Comparison of ENCODE assay signal across 8 cellular contexts in the genomic region with DNA sequence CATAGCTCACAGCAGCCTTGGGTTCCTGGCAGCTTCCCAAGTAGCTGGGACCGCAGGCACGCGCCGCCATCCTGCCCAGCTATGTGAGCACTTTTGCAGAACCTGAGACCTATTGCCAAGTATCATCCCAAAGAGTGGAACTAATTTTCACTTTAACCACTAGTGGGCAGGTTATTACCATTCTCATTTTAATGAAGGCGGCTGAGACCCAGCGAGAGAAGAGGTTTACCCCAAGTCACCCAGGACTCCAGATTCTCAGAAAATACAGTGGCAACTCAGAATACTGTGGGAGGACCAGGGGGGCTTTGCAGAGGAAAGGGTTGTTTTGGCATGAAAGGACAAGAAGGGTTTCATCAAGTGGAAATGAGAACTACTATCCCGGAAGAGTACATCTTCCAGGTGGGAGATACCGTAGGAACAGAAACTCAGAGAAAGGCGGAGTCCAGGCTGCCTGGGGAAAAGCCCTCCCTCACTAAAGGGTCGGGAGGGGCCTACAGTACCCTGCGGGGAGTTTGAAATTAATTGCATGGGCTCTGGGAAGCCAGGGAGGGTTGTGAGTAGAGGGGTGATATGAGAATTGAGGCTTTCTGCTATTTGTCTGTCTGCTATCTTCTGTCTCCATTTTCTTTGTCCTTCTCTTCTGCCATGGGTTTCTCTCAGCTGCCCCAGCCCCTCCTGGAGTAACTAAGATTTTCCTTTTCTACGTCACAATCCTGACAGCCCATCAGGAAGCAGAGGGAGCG. TPM values are rescaled to one million over a fixed set of nuclear protein-coding genes. Genes with fewer than 3 reads are reported as not detected.
DNase-seq lines count a peak whose midpoint lies in the region; ATAC-seq and TF ChIP-seq lines count a peak whose summit lies in the region.

No MANE protein-coding gene starts in this region.

- peaks cover 9% of the 10 kb centered on the region for H3K4me1 Mint-ChIP-seq in glutamatergic neuron (ENCODE audit: low read depth, unreplicated experiment)

- ATAC-seq in activated naive CD4-positive, alpha-beta T cell treated with anti-CD3 and anti-CD28 coated beads, Interleukin-2, amount 50 U/mL, for 72 hours = peak; percentile 63 to 80
- no peak for ATAC-seq in GM19328 (IDR thresholded peaks at IDR 0.05; ENCODE audit: unreplicated experiment)
- ATAC-seq in GM21447 (IDR thresholded peaks at IDR 0.05; ENCODE audit: unreplicated experiment) = no peak

- H3K4me3 ChIP-seq in Karpas-422 (ENCODE audit: low read length) (peak overlapping the region; percentile 49), OCI-LY1 (ENCODE audit: low read depth, low read length, poor library complexity, severe bottlenecking) (peak overlapping the region; percentile 18)

- peak; percentile 80 for TF ChIP-seq CTCF in OCI-LY1 (IDR thresholded peaks at IDR 0.05; ENCODE audit: low read length)
- peak; percentile 57 for TF ChIP-seq CTCF in glutamatergic neuron (IDR thresholded peaks at IDR 0.05; ENCODE audit: partially characterized antibody, unreplicated experiment)

- H3K4me1 ChIP-seq in Karpas-422 (ENCODE audit: low read length) = peaks cover 54% of the 10 kb centered on the region
- peaks cover 54% of the 10 kb centered on the region for H3K4me1 ChIP-seq in OCI-LY1 (ENCODE audit: insufficient read depth, low read length, severe bottlenecking)

- H4K20me1 ChIP-seq in Karpas-422 (ENCODE audit: insufficient read depth, low read depth, low read length) (no peaks in the 10 kb centered on the region), OCI-LY1 (ENCODE audit: insufficient read depth, low read length) (no peaks in the 10 kb centered on the region)

- no peaks in the 10 kb centered on the region for H3K79me2 ChIP-seq in Karpas-422 (ENCODE audit: low read length)
- no peaks in the 10 kb centered on the region for H3K79me2 ChIP-seq in OCI-LY1 (ENCODE audit: insufficient read depth, low read length)

- H2AFZ ChIP-seq in Karpas-422 (ENCODE audit: low read length) (peak overlapping the region; percentile 43; the same call in 1 of the 2 replicates), OCI-LY1 (ENCODE audit: low read length) (no peak overlapping the region)

- no peaks in the 10 kb centered on the region for H3K36me3 Mint-ChIP-seq in activated naive CD4-positive, alpha-beta T cell treated with anti-CD3 and anti-CD28 coated beads, Interleukin-2, amount 50 U/mL, for 72 hours
- no peaks in the 10 kb centered on the region for H3K36me3 Mint-ChIP-seq in glutamatergic neuron (ENCODE audit: unreplicated experiment)

- H3K27me3 Mint-ChIP-seq in glutamatergic neuron (ENCODE audit: unreplicated experiment) = peaks cover 10% of the 10 kb centered on the region

- no peaks in the 10 kb centered on the region for H3K9me2 ChIP-seq in Karpas-422 (replicated peaks; ENCODE audit: insufficient read depth, low read length)
- H3K9me2 ChIP-seq in OCI-LY1 (ENCODE audit: low read depth, low read length) = no peaks in the 10 kb centered on the region

- H3K4me2 ChIP-seq in Karpas-422 (ENCODE audit: low read depth, low read length, poor library complexity, severe bottlenecking) (peak overlapping the region; percentile 60), OCI-LY1 (ENCODE audit: low read length) (peak overlapping the region; percentile 54)

- H3K27me3 ChIP-seq in Karpas-422 (ENCODE audit: low read length) = no peaks in the 10 kb centered on the region
- H3K27me3 ChIP-seq in OCI-LY1 (ENCODE audit: insufficient read depth, low read length) = no peaks in the 10 kb centered on the region

- peak overlapping the region; percentile 47 for H3K9ac ChIP-seq in Karpas-422 (ENCODE audit: low read length)
- H3K9ac ChIP-seq in OCI-LY1 (ENCODE audit: low read length) = peak overlapping the region; percentile 32; the same call in 1 of the 2 replicates

- H3F3A ChIP-seq in OCI-LY1 (ENCODE audit: insufficient read depth, low read length) = no peaks in the 10 kb centered on the region

- DNase-seq in GF-D8 (lab: John Stamatoyannopoulos, UW) = peak; percentile 81
- DNase-seq in Karpas-422 = peak; percentile 91
- DNase-seq in activated naive CD4-positive, alpha-beta T cell treated with anti-CD3 and anti-CD28 coated beads, Interleukin-2, amount 50 U/mL, for 72 hours (ENCODE audit: low spot score in 2 of 2) = peak in 1 of 2 donors; percentile 50
- DNase-seq in glutamatergic neuron = no peak
- DNase-seq in pons (ENCODE audit: low spot score) = peak; percentile 93

- H3K36me3 ChIP-seq in Karpas-422 (ENCODE audit: insufficient read depth, low read length) = no peaks in the 10 kb centered on the region
- no peaks in the 10 kb centered on the region for H3K36me3 ChIP-seq in OCI-LY1 (ENCODE audit: insufficient read depth, low read length)

- H3K27ac Mint-ChIP-seq in activated naive CD4-positive, alpha-beta T cell treated with anti-CD3 and anti-CD28 coated beads, Interleukin-2, amount 50 U/mL, for 72 hours = peak overlapping the region; percentile 86 to 95
- H3K27ac Mint-ChIP-seq in glutamatergic neuron (ENCODE audit: unreplicated experiment) = peak overlapping the region; percentile 36

- H3K9me3 ChIP-seq in Karpas-422 (ENCODE audit: low read length) = no peaks in the 10 kb centered on the region
- H3K9me3 ChIP-seq in OCI-LY1 (ENCODE audit: low read length) = no peaks in the 10 kb centered on the region

- H3K27ac ChIP-seq in Karpas-422 (ENCODE audit: low read length) (peak overlapping the region; percentile 8; the same call in 1 of the 2 replicates), OCI-LY1 (ENCODE audit: low read depth, low read length, poor library complexity, severe bottlenecking) (peak overlapping the region; percentile 68)

- no peaks in the 10 kb centered on the region for H3K9me3 Mint-ChIP-seq in activated naive CD4-positive, alpha-beta T cell treated with anti-CD3 and anti-CD28 coated beads, Interleukin-2, amount 50 U/mL, for 72 hours
- no peaks in the 10 kb centered on the region for H3K9me3 Mint-ChIP-seq in glutamatergic neuron (ENCODE audit: unreplicated experiment)

- peak overlapping the region; percentile 68 for H3K4me3 Mint-ChIP-seq in glutamatergic neuron (ENCODE audit: unreplicated experiment)

RNA-seq across cellular contexts. Expression of gene SEMA4A, which starts 7.2 kb away (rescaled TPM):
- 46.7 and 66.7 TPM in 2 replicates for total RNA-seq in Karpas-422 (2014; rRNA removed; shearing (Covaris generic); ENCODE audit: low replicate concordance)
- total RNA-seq in activated naive CD4-positive, alpha-beta T cell treated with anti-CD3 and anti-CD28 coated beads, Interleukin-2, amount 50 U/mL, for 72 hours = 10 to 100 TPM; 10.5 to 36.2 TPM
- 4.0 TPM for total RNA-seq in glutamatergic neuron (ENCODE audit: unreplicated experiment)

RNA-seq across cellular contexts. Expression of gene LMNA, which starts 31.7 kb away (rescaled TPM):
- 27.5 and 41.6 TPM in 2 replicates for total RNA-seq in Karpas-422 (2014; rRNA removed; shearing (Covaris generic); ENCODE audit: low replicate concordance)
- total RNA-seq in activated naive CD4-positive, alpha-beta T cell treated with anti-CD3 and anti-CD28 coated beads, Interleukin-2, amount 50 U/mL, for 72 hours = 100 to 1,000 TPM; 116 to 147 TPM
- 47.7 TPM for total RNA-seq in glutamatergic neuron (ENCODE audit: unreplicated experiment)

RNA-seq across cellular contexts. Expression of gene SLC25A44, which starts 47.7 kb away (rescaled TPM):
- 16.8 and 24.0 TPM in 2 replicates for total RNA-seq in Karpas-422 (2014; rRNA removed; shearing (Covaris generic); ENCODE audit: low replicate concordance)
- total RNA-seq in activated naive CD4-positive, alpha-beta T cell treated with anti-CD3 and anti-CD28 coated beads, Interleukin-2, amount 50 U/mL, for 72 hours = 10 to 100 TPM; 79.1 to 82.1 TPM
- total RNA-seq in glutamatergic neuron (ENCODE audit: unreplicated experiment) = 66.0 TPM

Comparison
In these comparisons a context has a peak if more than half of its experiments do, and no peak if none do; other contexts are left out.
1. ATAC-seq: peak in activated naive CD4-positive, alpha-beta T cell treated with anti-CD3 and anti-CD28 coated beads, Interleukin-2, amount 50 U/mL, for 72 hours (2 of 2); none in GM19328 (single experiment) and GM21447 (single experiment).